In genomic region chr13:46296920-46297319, GRCh38 we compare ENCODE assay signal across 8 cellular contexts.
A peak's percentile ranks its signal among the peaks of the same experiment; 100 is the strongest.
DNase-seq lines count a peak whose midpoint lies in the region; ATAC-seq and TF ChIP-seq lines count a peak whose summit lies in the region.

No MANE protein-coding gene starts in this region.

- H3K36me3 ChIP-seq in DND-41 (ENCODE audit: insufficient read depth, low read length): no peaks in the 10 kb centered on the region

- peaks cover 41% of the 10 kb centered on the region for H3K4me1 Mint-ChIP-seq in osteocyte (ENCODE audit: unreplicated experiment)

- H3K9me3 Mint-ChIP-seq in osteocyte (ENCODE audit: unreplicated experiment): peaks cover 16% of the 10 kb centered on the region

- H3K27me3 ChIP-seq in DND-41 (ENCODE audit: insufficient read depth, low read length, poor library complexity): no peaks in the 10 kb centered on the region

- no peaks in the 10 kb centered on the region for H3K79me2 ChIP-seq in DND-41 (ENCODE audit: insufficient read depth, low read length)

- H4K20me1 ChIP-seq in DND-41 (ENCODE audit: insufficient read depth, low read length): no peaks in the 10 kb centered on the region

- H3K27ac Mint-ChIP-seq in osteocyte (ENCODE audit: unreplicated experiment): peak overlapping the region; percentile 85

- ATAC-seq in DND-41 (ENCODE audit: insufficient read depth, low read depth): no peak
- ATAC-seq in HG03196 (IDR thresholded peaks at IDR 0.05; ENCODE audit: unreplicated experiment): no peak

- H3K27me3 Mint-ChIP-seq in osteocyte (ENCODE audit: unreplicated experiment): peaks cover 2% of the 10 kb centered on the region

- H3K36me3 Mint-ChIP-seq in osteocyte (ENCODE audit: unreplicated experiment): peaks cover 4% of the 10 kb centered on the region

- peak; percentile 47 for DNase-seq in DND-41
- DNase-seq in OCI-M1 (lab: John Stamatoyannopoulos, UW): peak; percentile 67
- peak; percentile 86 for DNase-seq in dedifferentiated amniotic fluid mesenchymal stem cell (ENCODE audit: extremely low spot score)
- no peak for DNase-seq in osteocyte (ENCODE audit: extremely low spot score, unreplicated experiment)
- DNase-seq in NCI-H2107 (lab: John Stamatoyannopoulos, UW): no peak
- DNase-seq in cerebellum (ENCODE audit: low spot score): no peak
- no peak for DNase-seq in SHP77 treated with DMSO at 0.1 percent for 48 hours (lab: John Stamatoyannopoulos, UW)

- H3K27ac ChIP-seq in DND-41 (ENCODE audit: low read length): peak overlapping the region; percentile 94

- TF ChIP-seq CTCF in DND-41 (IDR thresholded peaks at IDR 0.05; ENCODE audit: borderline replicate concordance, extremely low read depth, low read length, poor library complexity, severe bottlenecking) (peak; percentile 45), osteocyte (IDR thresholded peaks at IDR 0.05) (no peak)

- H3K4me3 ChIP-seq in DND-41 (ENCODE audit: low read depth in 1 of 2, low read length in 2 of 2): peak overlapping the region in 1 of 2 experiments; percentile 44; a peak in 2 of 4 replicates

- H3K9ac ChIP-seq in DND-41 (ENCODE audit: low read depth, low read length): peak overlapping the region; percentile 51

- H3K4me2 ChIP-seq in DND-41 (ENCODE audit: insufficient read depth, low read length): peak overlapping the region; percentile 56

- H2AFZ ChIP-seq in DND-41 (ENCODE audit: low read depth, low read length): peak overlapping the region; percentile 54

- peaks cover 55% of the 10 kb centered on the region for H3K4me1 ChIP-seq in DND-41 (ENCODE audit: insufficient read depth, low read length)

- H3K4me3 Mint-ChIP-seq in osteocyte (ENCODE audit: unreplicated experiment): no peak overlapping the region

- peaks cover 7% of the 10 kb centered on the region for H3K9me3 ChIP-seq in DND-41 (ENCODE audit: insufficient read depth, low read length, severe bottlenecking)

Comparison
In these comparisons a context has a peak if more than half of its experiments do, and no peak if none do; other contexts are left out.
1. DNase-seq: peak in DND-41 (single experiment), OCI-M1 (single experiment) and dedifferentiated amniotic fluid mesenchymal stem cell (single experiment); none in osteocyte (single experiment), NCI-H2107 (single experiment), cerebellum (single experiment) and SHP77 treated with DMSO at 0.1 percent for 48 hours (single experiment).